Comparison of ENCODE assay signal across 21 cellular contexts in the genomic region with DNA sequence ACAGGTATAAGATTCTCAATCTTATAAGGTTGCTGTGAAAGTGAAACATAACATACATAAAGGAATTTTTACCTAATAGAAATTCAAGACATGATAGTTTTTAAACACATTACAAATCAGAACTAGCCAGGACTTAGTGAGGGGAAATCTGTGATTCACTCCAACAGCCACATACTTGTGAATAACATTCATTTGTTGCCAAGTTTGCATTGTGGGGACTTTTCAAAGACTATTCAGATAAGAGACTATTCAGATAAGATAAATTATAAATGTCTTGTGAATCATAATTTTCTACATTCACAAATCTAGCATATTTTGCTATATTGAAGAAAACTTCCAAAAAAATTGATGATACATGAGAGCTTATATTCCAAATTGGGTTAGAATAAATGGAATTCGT.
"Had no signal": no experiment of that assay in that cellular context is flagged by ENCODE, and none has a peak within 500 bp of the region (broad histone marks: within the 10 kb centered on the region; RNA-seq: fewer than 3 reads in every experiment).

No MANE protein-coding gene starts in this region.

- H3K4me1 Mint-ChIP-seq: activated B cell treated with CpG ODN at 0.5 μM for 24 hours, T-cell had no signal

- DNase-seq: activated B cell treated with CpG ODN at 0.5 μM for 24 hours; activated CD4-positive, alpha-beta memory T cell treated with anti-CD3 and anti-CD28 coated beads for 36 hours; activated CD4-positive, alpha-beta T cell treated with anti-CD3 and anti-CD28 coated beads for 4 hours; effector memory CD8-positive, alpha-beta T cell; gastrocnemius medialis; heart left ventricle; islet precursor cell; left lung; occipital lobe; stimulated activated CD4-positive, alpha-beta T cell treated with anti-CD3 and anti-CD28 coated beads, Interleukin-12 subunit alpha, Interleukin-12 subunit beta, amount 100 ng/mL, for 4 hours; stimulated activated CD4-positive, alpha-beta T cell treated with anti-CD3 and anti-CD28 coated beads, Interleukin-1b, Interleukin-23, amount 100 ng/mL, for 48 hours; T-cell; T-helper 9 cell; transverse colon had no signal

- H3K27ac ChIP-seq: cardiac muscle cell, gastrocnemius medialis, heart left ventricle, left lung, right atrium auricular region, SK-N-MC, suprapubic skin, transverse colon had no signal

- H3K36me3 ChIP-seq: cardiac muscle cell, gastrocnemius medialis, heart left ventricle, left lung, right atrium auricular region, suprapubic skin, transverse colon had no signal

- H3K9me3 ChIP-seq: gastrocnemius medialis, right atrium auricular region, transverse colon had no signal

- H3K4me3 ChIP-seq: cardiac muscle cell, gastrocnemius medialis, heart left ventricle, left lung, right atrium auricular region, SK-N-MC, suprapubic skin, transverse colon had no signal

- H3K27ac Mint-ChIP-seq: activated B cell treated with CpG ODN at 0.5 μM for 24 hours; activated CD4-positive, alpha-beta memory T cell treated with anti-CD3 and anti-CD28 coated beads for 36 hours; activated naive CD8-positive, alpha-beta T cell; effector memory CD8-positive, alpha-beta T cell; progenitor cell of endocrine pancreas; stimulated activated naive CD8-positive, alpha-beta T cell treated with anti-CD3 and anti-CD28 coated beads, Interleukin-15, Interleukin-2, amounts not matched to agents 100 ng/mL and 50 ng/mL, for 24 hours; T-cell had no signal

- H3K4me3 Mint-ChIP-seq: activated B cell treated with CpG ODN at 0.5 μM for 24 hours; activated CD4-positive, alpha-beta memory T cell treated with anti-CD3 and anti-CD28 coated beads for 36 hours; activated naive CD8-positive, alpha-beta T cell; effector memory CD8-positive, alpha-beta T cell; stimulated activated naive CD8-positive, alpha-beta T cell treated with anti-CD3 and anti-CD28 coated beads, Interleukin-15, Interleukin-2, amounts not matched to agents 100 ng/mL and 50 ng/mL, for 24 hours; T-cell had no signal

- H3K27me3 ChIP-seq: cardiac muscle cell, gastrocnemius medialis, heart left ventricle, left lung, right atrium auricular region, suprapubic skin, transverse colon had no signal

- H3K4me1 ChIP-seq: gastrocnemius medialis, heart left ventricle, left lung, right atrium auricular region, suprapubic skin, transverse colon had no signal

- H3K27me3 Mint-ChIP-seq: activated B cell treated with CpG ODN at 0.5 μM for 24 hours; activated CD4-positive, alpha-beta memory T cell treated with anti-CD3 and anti-CD28 coated beads for 36 hours; activated naive CD8-positive, alpha-beta T cell; effector memory CD8-positive, alpha-beta T cell; progenitor cell of endocrine pancreas; stimulated activated naive CD8-positive, alpha-beta T cell treated with anti-CD3 and anti-CD28 coated beads, Interleukin-15, Interleukin-2, amounts not matched to agents 100 ng/mL and 50 ng/mL, for 24 hours; T-cell had no signal

- H3K36me3 Mint-ChIP-seq: activated CD4-positive, alpha-beta memory T cell treated with anti-CD3 and anti-CD28 coated beads for 36 hours; activated naive CD8-positive, alpha-beta T cell; T-cell had no signal
